13 cellular contexts compared by ENCODE assay signal in the genomic region with DNA sequence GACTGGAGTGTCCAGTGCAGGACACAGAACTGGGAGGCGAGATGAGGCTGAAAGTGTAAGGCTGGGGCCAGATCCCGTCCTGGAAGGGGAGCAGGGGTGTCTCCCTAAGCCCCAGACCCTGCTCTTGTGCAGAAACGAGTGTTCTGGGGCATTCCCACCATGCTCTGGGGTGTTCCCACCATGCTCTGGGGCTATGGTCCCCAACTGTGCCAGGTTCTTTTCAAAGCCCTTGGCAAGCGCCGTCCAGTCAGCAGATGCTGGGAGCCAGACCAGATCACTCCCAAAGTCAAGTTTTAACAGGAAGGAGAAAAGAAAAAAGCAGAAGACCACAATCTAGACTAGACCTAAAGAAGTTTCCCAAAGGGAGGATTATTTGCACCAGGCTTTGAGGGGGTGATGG. TPM values are rescaled to one million over a fixed set of nuclear protein-coding genes. Genes with fewer than 3 reads are reported as not detected.
DNase-seq lines count a peak whose midpoint lies in the region; FAIRE-seq and TF ChIP-seq lines count a peak whose summit lies in the region.
"Had no signal": no experiment of that assay in that cellular context is flagged by ENCODE, and none has a peak within 500 bp of the region (broad histone marks: within the 10 kb centered on the region; RNA-seq: fewer than 3 reads in every experiment).

No MANE protein-coding gene starts in this region.

- peak overlapping the region; percentile 75 for H3K27ac Mint-ChIP-seq in glutamatergic neuron (ENCODE audit: unreplicated experiment)
- H3K27ac Mint-ChIP-seq: activated CD4-positive, alpha-beta memory T cell treated with anti-CD3 and anti-CD28 coated beads, Interleukin-2, amount 10 ng/mL, durations not matched to agents 7 days and 5 days had no signal

- H3K36me3 Mint-ChIP-seq in glutamatergic neuron (ENCODE audit: unreplicated experiment): no peaks in the 10 kb centered on the region

- H3K9me3 Mint-ChIP-seq in glutamatergic neuron (ENCODE audit: unreplicated experiment): peaks cover 28% of the 10 kb centered on the region
- H3K9me3 Mint-ChIP-seq: activated CD4-positive, alpha-beta memory T cell treated with anti-CD3 and anti-CD28 coated beads, Interleukin-2, amount 10 ng/mL, durations not matched to agents 7 days and 5 days had no signal

- FAIRE-seq in frontal cortex (lab: Jason Lieb, UNC): no peak

- H3K27ac ChIP-seq in VCaP: peak overlapping the region; percentile 98
- H3K27ac ChIP-seq: SK-N-MC had no signal

- TF ChIP-seq CTCF in VCaP (conservative IDR thresholded peaks at IDR 0.05): no peak
- TF ChIP-seq CTCF in glutamatergic neuron (IDR thresholded peaks at IDR 0.05; ENCODE audit: partially characterized antibody, unreplicated experiment): no peak

- H3K4me1 Mint-ChIP-seq in glutamatergic neuron (ENCODE audit: low read depth, unreplicated experiment): peaks cover 29% of the 10 kb centered on the region

- peaks cover 25% of the 10 kb centered on the region for H3K27me3 Mint-ChIP-seq in glutamatergic neuron (ENCODE audit: unreplicated experiment)
- H3K27me3 Mint-ChIP-seq: activated CD4-positive, alpha-beta memory T cell treated with anti-CD3 and anti-CD28 coated beads, Interleukin-2, amount 10 ng/mL, durations not matched to agents 7 days and 5 days had no signal

- DNase-seq in C1 segment of cervical spinal cord (lab: John Stamatoyannopoulos, UW): peak in 10 of 14 donors; percentile 9 to 54 (median 41)
- no peak for DNase-seq in glutamatergic neuron
- DNase-seq in pons (ENCODE audit: low spot score): peak; percentile 66
- DNase-seq in central memory CD4-positive, alpha-beta T cell: no peak
- no peak for DNase-seq in frontal cortex (ENCODE audit: low spot score in 2 of 2)
- DNase-seq in NCI-H1092 (lab: John Stamatoyannopoulos, UW): no peak
- DNase-seq in NCI-H1048 (lab: John Stamatoyannopoulos, UW): no peak
- DNase-seq: activated CD4-positive, alpha-beta memory T cell treated with anti-CD3 and anti-CD28 coated beads, Interleukin-2, amount 10 ng/mL, durations not matched to agents 7 days and 5 days; NCI-H2227 treated with DMSO at 0.1 percent for 48 hours; stimulated activated CD4-positive, alpha-beta T cell treated with anti-CD3 and anti-CD28 coated beads, Interleukin-15, amount 100 ng/mL, for 24 hours; stimulated activated naive CD4-positive, alpha-beta T cell treated with Interleukin-2 at 50 U/mL for 16 hours had no signal

- H3K4me3 Mint-ChIP-seq in glutamatergic neuron (ENCODE audit: unreplicated experiment): peak overlapping the region; percentile 76

RNA-seq across cellular contexts. Expression of gene TAX1BP3, which starts 2.5 kb away (rescaled TPM):
- total RNA-seq in glutamatergic neuron (ENCODE audit: unreplicated experiment): 91.4 TPM
- 26.9 TPM for total RNA-seq in frontal cortex

RNA-seq across cellular contexts. Expression of gene EMC6, which starts 2.8 kb away (rescaled TPM):
- total RNA-seq in glutamatergic neuron (ENCODE audit: unreplicated experiment): 44.4 TPM
- total RNA-seq in frontal cortex: 7.3 TPM

RNA-seq across cellular contexts. Expression of gene CTNS, which starts 29.3 kb away (rescaled TPM):
- 17.2 TPM for total RNA-seq in glutamatergic neuron (ENCODE audit: unreplicated experiment)
- 5.7 TPM for total RNA-seq in frontal cortex

RNA-seq across cellular contexts. Expression of gene SHPK, which starts 29.8 kb away (rescaled TPM):
- total RNA-seq in glutamatergic neuron (ENCODE audit: unreplicated experiment): 35.5 TPM
- total RNA-seq in frontal cortex: 8.6 TPM

RNA-seq across cellular contexts. Expression of gene P2RX5, which starts 30.1 kb away (rescaled TPM):
- total RNA-seq in glutamatergic neuron (ENCODE audit: unreplicated experiment) (6.6 TPM), frontal cortex (5.3 TPM)

Comparison
In these comparisons a context has a peak if more than half of its experiments do, and no peak if none do; other contexts are left out.
1. DNase-seq: peak in C1 segment of cervical spinal cord (10 of 14) and pons (single experiment); none in glutamatergic neuron (single experiment), central memory CD4-positive, alpha-beta T cell (single experiment), frontal cortex (0 of 2), NCI-H1092 (single experiment) and NCI-H1048 (single experiment).